In the genomic region with DNA sequence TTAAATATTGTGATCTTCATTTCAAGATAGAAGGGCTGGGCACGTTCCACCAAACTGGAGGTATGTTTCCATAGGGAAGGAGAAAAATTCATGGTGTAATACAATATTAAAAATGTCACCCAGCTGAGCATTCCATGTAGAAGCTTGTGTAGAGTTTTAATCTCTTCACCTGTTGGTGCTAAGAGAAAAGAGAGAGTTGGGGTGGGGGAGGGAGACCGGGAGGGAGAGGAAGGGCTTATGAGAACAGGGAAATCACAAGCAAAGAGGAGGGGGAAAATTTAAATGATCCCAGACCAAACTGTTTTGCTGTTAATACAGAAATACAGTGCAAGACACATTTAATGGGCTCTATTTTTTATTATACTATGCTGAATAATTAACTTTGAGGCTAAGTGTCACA, we compare ENCODE assay signal across 16 cellular contexts.
A peak's percentile ranks its signal among the peaks of the same experiment; 100 is the strongest.
DNase-seq lines count a peak whose midpoint lies in the region; ATAC-seq and TF ChIP-seq lines count a peak whose summit lies in the region.
"Had no signal": no experiment of that assay in that cellular context is flagged by ENCODE, and none has a peak within 500 bp of the region (broad histone marks: within the 10 kb centered on the region; RNA-seq: fewer than 3 reads in every experiment).

No MANE protein-coding gene starts in this region.

- H3K4me3 Mint-ChIP-seq in T-helper 17 cell (peak overlapping the region; percentile 39), naive B cell (peak overlapping the region in 5 of 8 donors; percentile 56 to 87 (median 81)), glutamatergic neuron (ENCODE audit: unreplicated experiment) (no peak overlapping the region)
- no peak overlapping the region for H3K4me3 Mint-ChIP-seq in activated naive CD4-positive, alpha-beta T cell treated with anti-CD3 and anti-CD28 coated beads, Interleukin-2, amount 10 ng/mL, durations not matched to agents 7 days and 5 days

- H3K4me1 ChIP-seq in left ventricle myocardium inferior (peaks cover 21% of the 10 kb centered on the region), right cardiac atrium (ENCODE audit: control insufficient read depth, insufficient read depth, low read length) (no peaks in the 10 kb centered on the region)

- TF ChIP-seq CTCF in left ventricle myocardium inferior (IDR thresholded peaks at IDR 0.05; ENCODE audit: borderline replicate concordance) (no peak), foreskin fibroblast (IDR thresholded peaks at IDR 0.05; ENCODE audit: low read depth, low read length) (no peak), glutamatergic neuron (IDR thresholded peaks at IDR 0.05; ENCODE audit: partially characterized antibody, unreplicated experiment) (no peak)

- H3K27me3 ChIP-seq in left ventricle myocardium inferior (ENCODE audit: low read depth) = no peaks in the 10 kb centered on the region
- no peaks in the 10 kb centered on the region for H3K27me3 ChIP-seq in right cardiac atrium (ENCODE audit: control insufficient read depth, insufficient read depth)
- H3K27me3 ChIP-seq: BLaER1 treated with 17β-estradiol and CSF1 and Interleukin-3, amounts not matched to agents 10 nM and 100 nM had no signal

- CTCF ChIA-PET in activated naive CD4-positive, alpha-beta T cell treated with anti-CD3 and anti-CD28 coated beads, Interleukin-2, amount 10 ng/mL, durations not matched to agents 7 days and 5 days (lab: Charles Lee) = no interaction called here

- H3K27ac ChIP-seq in left ventricle myocardium inferior (replicated peaks) = peak overlapping the region; percentile 92
- H3K27ac ChIP-seq in right cardiac atrium (ENCODE audit: low read length) = no peak overlapping the region

- no peak for DNase-seq in left ventricle myocardium inferior
- no peak for DNase-seq in right cardiac atrium
- DNase-seq in T-helper 17 cell = no peak
- no peak for DNase-seq in naive B cell
- no peak for DNase-seq in foreskin fibroblast
- DNase-seq in glutamatergic neuron = no peak
- DNase-seq in activated naive CD4-positive, alpha-beta T cell treated with anti-CD3 and anti-CD28 coated beads, Interleukin-2, amount 10 ng/mL, durations not matched to agents 7 days and 5 days = no peak
- DNase-seq: Calu3; CD8-positive, alpha-beta T cell; GF-D8; HCEC 1CT; HFFc6; IMR-90 had no signal

- no peaks in the 10 kb centered on the region for H3K36me3 ChIP-seq in left ventricle myocardium inferior
- H3K36me3 ChIP-seq: BLaER1 treated with 17β-estradiol and CSF1 and Interleukin-3, amounts not matched to agents 10 nM and 100 nM had no signal

- H3K9me3 ChIP-seq in left ventricle myocardium inferior (replicated peaks) = no peaks in the 10 kb centered on the region
- no peaks in the 10 kb centered on the region for H3K9me3 ChIP-seq in right cardiac atrium (ENCODE audit: control insufficient read depth, low read length)
- no peaks in the 10 kb centered on the region for H3K9me3 ChIP-seq in T-helper 17 cell (ENCODE audit: control insufficient read depth, low read length, poor library complexity, severe bottlenecking)
- H3K9me3 ChIP-seq: BLaER1 treated with 17β-estradiol and CSF1 and Interleukin-3, amounts not matched to agents 10 nM and 100 nM had no signal

- H3K27me3 Mint-ChIP-seq in T-helper 17 cell (peaks cover 46% of the 10 kb centered on the region), naive B cell (peaks cover 0 to 14% (median 2%) of the 10 kb centered on the region in 3 donors), glutamatergic neuron (ENCODE audit: unreplicated experiment) (peaks cover 7% of the 10 kb centered on the region)
- peaks cover 32% of the 10 kb centered on the region for H3K27me3 Mint-ChIP-seq in activated naive CD4-positive, alpha-beta T cell treated with anti-CD3 and anti-CD28 coated beads, Interleukin-2, amount 10 ng/mL, durations not matched to agents 7 days and 5 days
- H3K27me3 Mint-ChIP-seq: B cell had no signal

- WGBS in right cardiac atrium = 82% methylated on average over 2 of the region's 2 CpGs

- H3K4me3 ChIP-seq in left ventricle myocardium inferior (no peak overlapping the region), right cardiac atrium (ENCODE audit: low read length) (no peak overlapping the region), foreskin fibroblast (ENCODE audit: low read depth in 1 of 2, low read length in 2 of 2) (no peak overlapping the region)
- H3K4me3 ChIP-seq: GM23338 had no signal

- H3K4me1 Mint-ChIP-seq in T-helper 17 cell (peaks cover 3% of the 10 kb centered on the region), naive B cell (peaks cover 4 to 18% (median 15%) of the 10 kb centered on the region in 3 donors), glutamatergic neuron (ENCODE audit: low read depth, unreplicated experiment) (peaks cover 13% of the 10 kb centered on the region)
- peaks cover 11% of the 10 kb centered on the region for H3K4me1 Mint-ChIP-seq in activated naive CD4-positive, alpha-beta T cell treated with anti-CD3 and anti-CD28 coated beads, Interleukin-2, amount 10 ng/mL, durations not matched to agents 7 days and 5 days

- H3K36me3 Mint-ChIP-seq in T-helper 17 cell (ENCODE audit: low read depth) (no peaks in the 10 kb centered on the region), naive B cell (no peaks in the 10 kb centered on the region), glutamatergic neuron (ENCODE audit: unreplicated experiment) (no peaks in the 10 kb centered on the region)
- no peaks in the 10 kb centered on the region for H3K36me3 Mint-ChIP-seq in activated naive CD4-positive, alpha-beta T cell treated with anti-CD3 and anti-CD28 coated beads, Interleukin-2, amount 10 ng/mL, durations not matched to agents 7 days and 5 days
- H3K36me3 Mint-ChIP-seq: CD8-positive, alpha-beta T cell had no signal

- peaks cover 0 to 1% (median 0%) of the 10 kb centered on the region in 7 donors for H3K9me3 Mint-ChIP-seq in naive B cell
- H3K9me3 Mint-ChIP-seq in glutamatergic neuron (ENCODE audit: unreplicated experiment) = peaks cover 2% of the 10 kb centered on the region
- no peaks in the 10 kb centered on the region for H3K9me3 Mint-ChIP-seq in activated naive CD4-positive, alpha-beta T cell treated with anti-CD3 and anti-CD28 coated beads, Interleukin-2, amount 10 ng/mL, durations not matched to agents 7 days and 5 days
- H3K9me3 Mint-ChIP-seq: CD8-positive, alpha-beta T cell; GM23338; HFFc6 had no signal

- no peak overlapping the region for H3K27ac Mint-ChIP-seq in T-helper 17 cell
- H3K27ac Mint-ChIP-seq in naive B cell = no peak overlapping the region
- no peak overlapping the region for H3K27ac Mint-ChIP-seq in glutamatergic neuron (ENCODE audit: unreplicated experiment)
- no peak overlapping the region for H3K27ac Mint-ChIP-seq in activated naive CD4-positive, alpha-beta T cell treated with anti-CD3 and anti-CD28 coated beads, Interleukin-2, amount 10 ng/mL, durations not matched to agents 7 days and 5 days
- H3K27ac Mint-ChIP-seq: B cell; CD8-positive, alpha-beta T cell; GM23338; HFFc6 had no signal

- intact Hi-C loops in left ventricle myocardium inferior (cut with micrococcal nuclease) = no loop called here
- intact Hi-C loops in right cardiac atrium (cut with DNase I) = no loop called here

- ATAC-seq in right cardiac atrium = no peak
- ATAC-seq in T-helper 17 cell = no peak
- ATAC-seq in naive B cell (ENCODE audit: low read depth in 2 of 2) = no peak
- ATAC-seq: CD8-positive, alpha-beta T cell had no signal

Comparison
In these comparisons a context has a peak if more than half of its experiments do, and no peak if none do; other contexts are left out.
1. H3K4me3 Mint-ChIP-seq: peak in T-helper 17 cell (single experiment) and naive B cell (5 of 8); none in glutamatergic neuron (single experiment) and activated naive CD4-positive, alpha-beta T cell treated with anti-CD3 and anti-CD28 coated beads, Interleukin-2, amount 10 ng/mL, durations not matched to agents 7 days and 5 days (single experiment).